ENCODE assay signal across 1 cellular context in genomic region chr6:83265384-83265783, GRCh38.
TF ChIP-seq lines count a peak whose summit lies in the region.

No MANE protein-coding gene starts in this region.

TF ChIP-seq in IMR-90, 13 proteins besides CTCF, POLR2A, EP300 and RAD21:
- no peak for TF ChIP-seq MXI1 (IDR thresholded peaks at IDR 0.05; ENCODE audit: borderline replicate concordance, low read depth, low read length)
- no peak for TF ChIP-seq USF2 (IDR thresholded peaks at IDR 0.05; ENCODE audit: low read depth, low read length)
- TF ChIP-seq SMC3 (IDR thresholded peaks at IDR 0.05; ENCODE audit: low read depth, low read length), result no peak
- no peak for TF ChIP-seq MAFK (IDR thresholded peaks at IDR 0.05; ENCODE audit: low read depth, low read length)
- TF ChIP-seq BHLHE40 (IDR thresholded peaks at IDR 0.05; ENCODE audit: low read depth, low read length), result peak; percentile 34; the same call in 1 of the 2 replicates
- no peak for TF ChIP-seq RFX5 (IDR thresholded peaks at IDR 0.05; ENCODE audit: low read depth, low read length)
- peak; percentile 56; the same call in 1 of the 2 replicates for TF ChIP-seq FOS (IDR thresholded peaks at IDR 0.05; ENCODE audit: low read depth, low read length)
- TF ChIP-seq MAZ (IDR thresholded peaks at IDR 0.05; ENCODE audit: borderline replicate concordance, low read depth, low read length), result no peak
- no peak for TF ChIP-seq ELK1 (IDR thresholded peaks at IDR 0.05; ENCODE audit: borderline replicate concordance, low read depth, low read length)
- TF ChIP-seq NFE2L2 (IDR thresholded peaks at IDR 0.05; ENCODE audit: low read depth, low read length), result no peak
- no peak for TF ChIP-seq RCOR1 (IDR thresholded peaks at IDR 0.05; ENCODE audit: insufficient replicate concordance, low read length)
- no peak for TF ChIP-seq CHD1 (IDR thresholded peaks at IDR 0.05; ENCODE audit: low read depth, low read length)
- TF ChIP-seq CEBPB (IDR thresholded peaks at IDR 0.05; ENCODE audit: low read depth, low read length), result 0 out of 2 replicates have a peak, but pooled peaks have one; percentile 13
